1 cellular context compared by ENCODE assay signal in the genomic region with DNA sequence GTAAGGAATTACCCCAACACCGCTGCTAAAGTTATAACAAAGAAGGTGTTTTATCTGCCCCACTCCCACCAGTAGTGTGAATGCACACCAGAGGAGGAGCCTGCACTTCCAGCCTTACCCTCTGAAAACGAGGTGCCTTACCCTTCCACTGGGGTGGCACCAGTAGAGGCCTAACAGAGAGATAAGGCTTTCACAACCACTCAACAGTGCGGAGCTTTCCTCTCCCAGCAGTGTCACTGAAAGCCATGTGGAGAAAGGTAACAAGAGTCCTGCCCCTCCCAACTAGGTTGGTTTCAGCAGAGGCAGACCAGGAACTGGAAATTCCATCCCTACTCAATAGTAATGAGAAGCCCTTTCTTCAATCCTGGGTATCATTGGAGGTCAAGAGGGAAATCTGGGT.
TF ChIP-seq lines count a peak whose summit lies in the region.

No MANE protein-coding gene starts in this region.

TF ChIP-seq in H1, 55 proteins besides CTCF, POLR2A, EP300 and RAD21:
- no peak for TF ChIP-seq RXRA (IDR thresholded peaks at IDR 0.05; ENCODE audit: insufficient read depth, low read depth, low read length)
TF ChIP-seq in H1: peak in this region for 0.
